32 cellular contexts compared by ENCODE assay signal in the genomic region with DNA sequence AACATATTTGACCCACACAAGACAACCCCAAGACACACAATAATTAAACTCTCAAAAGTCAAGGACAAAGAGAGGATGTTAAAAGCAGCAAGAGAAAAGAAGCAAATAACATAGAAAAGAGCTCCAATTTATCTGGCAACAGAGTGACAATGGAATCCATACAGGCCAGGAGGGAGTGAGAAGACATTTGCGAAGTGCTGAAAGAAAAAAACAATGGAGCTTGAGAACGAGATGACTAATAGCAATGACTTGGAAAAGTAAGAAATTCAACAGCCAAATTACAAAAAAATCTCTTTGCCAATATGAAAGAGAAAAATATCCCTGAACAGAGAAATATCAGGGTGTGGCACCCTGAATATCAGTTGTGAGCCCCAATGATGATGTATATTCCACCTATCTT.
"Had no signal": no experiment of that assay in that cellular context is flagged by ENCODE, and none has a peak within 500 bp of the region (broad histone marks: within the 10 kb centered on the region; RNA-seq: fewer than 3 reads in every experiment).

No MANE protein-coding gene starts in this region.

- H3K4me1 Mint-ChIP-seq: immature natural killer cell; memory B cell; naive B cell; stimulated activated effector memory CD8-positive, alpha-beta T cell treated with anti-CD3 and anti-CD28 coated beads, Interleukin-12 subunit alpha, Interleukin-12 subunit beta, amount 100 ng/mL, for 72 hours had no signal

- ATAC-seq: gastroesophageal sphincter; heart right ventricle; left ventricle myocardium superior; lower lobe of right lung; mucosa of descending colon; natural killer cell treated with Interleukin-12 subunit alpha and Interleukin-12 subunit beta and Interleukin-15 and Interleukin-18, amount 100 ng/mL, for 72 hours; stimulated activated effector memory CD8-positive, alpha-beta T cell treated with anti-CD3 and anti-CD28 coated beads, Interleukin-12 subunit alpha, Interleukin-12 subunit beta, amount 100 ng/mL, for 72 hours had no signal

- H3K27ac ChIP-seq: coronary artery, esophagus muscularis mucosa, gastroesophageal sphincter, heart right ventricle, lower lobe of right lung, prostate gland, right atrium auricular region, sigmoid colon, stomach, thyroid gland, vagina had no signal

- H3K9me3 Mint-ChIP-seq: memory B cell; stimulated activated effector memory CD8-positive, alpha-beta T cell treated with anti-CD3 and anti-CD28 coated beads, Interleukin-12 subunit alpha, Interleukin-12 subunit beta, amount 100 ng/mL, for 72 hours had no signal

- DNase-seq: dermis blood vessel endothelial cell; effector memory CD4-positive, alpha-beta T cell; foreskin fibroblast; glutamatergic neuron; heart right ventricle; hippocampal formation; immature natural killer cell; islet precursor cell; kidney glomerular epithelial cell; left ventricle myocardium superior; lower lobe of right lung; mucosa of descending colon; naive B cell; nucleus accumbens; sigmoid colon; stimulated activated CD4-positive, alpha-beta T cell treated with anti-CD3 and anti-CD28 coated beads, Interleukin-2, amount 100 ng/mL, for 24 hours; stimulated activated CD4-positive, alpha-beta T cell treated with anti-CD3 and anti-CD28 coated beads, Interleukin-4, amount 100 ng/mL, for 24 hours; stimulated activated naive CD4-positive, alpha-beta T cell treated with Interleukin-2 at 50 U/mL for 16 hours; stomach; thyroid gland; trophoblast cell had no signal

- H3K36me3 ChIP-seq: esophagus muscularis mucosa, gastroesophageal sphincter, heart right ventricle, lower lobe of right lung, prostate gland, right atrium auricular region, sigmoid colon, stomach, thyroid gland, vagina had no signal

- H3K36me3 Mint-ChIP-seq: immature natural killer cell; memory B cell; mesothelial cell of epicardium; naive B cell; natural killer cell treated with Interleukin-12 subunit alpha and Interleukin-12 subunit beta and Interleukin-15 and Interleukin-18, amount 100 ng/mL, for 72 hours; stimulated activated effector memory CD8-positive, alpha-beta T cell treated with anti-CD3 and anti-CD28 coated beads, Interleukin-12 subunit alpha, Interleukin-12 subunit beta, amount 100 ng/mL, for 72 hours had no signal

- H3K4me1 ChIP-seq: lower lobe of right lung, prostate gland, right atrium auricular region, stomach, thyroid gland, vagina had no signal

- H3K4me3 Mint-ChIP-seq: immature natural killer cell; memory B cell; mesothelial cell of epicardium; naive B cell; natural killer cell treated with Interleukin-12 subunit alpha and Interleukin-12 subunit beta and Interleukin-15 and Interleukin-18, amount 100 ng/mL, for 72 hours; stimulated activated effector memory CD8-positive, alpha-beta T cell treated with anti-CD3 and anti-CD28 coated beads, Interleukin-12 subunit alpha, Interleukin-12 subunit beta, amount 100 ng/mL, for 72 hours had no signal

- H3K4me3 ChIP-seq: coronary artery, esophagus muscularis mucosa, gastroesophageal sphincter, heart right ventricle, lower lobe of right lung, mucosa of descending colon, prostate gland, right atrium auricular region, sigmoid colon, stomach, thyroid gland, vagina had no signal

- H3K27ac Mint-ChIP-seq: immature natural killer cell; memory B cell; mesothelial cell of epicardium; naive B cell; natural killer cell treated with Interleukin-12 subunit alpha and Interleukin-12 subunit beta and Interleukin-15 and Interleukin-18, amount 100 ng/mL, for 72 hours; stimulated activated effector memory CD8-positive, alpha-beta T cell treated with anti-CD3 and anti-CD28 coated beads, Interleukin-12 subunit alpha, Interleukin-12 subunit beta, amount 100 ng/mL, for 72 hours had no signal

- FAIRE-seq: endothelial cell of umbilical vein had no signal

- H3K9me3 ChIP-seq: esophagus muscularis mucosa, gastroesophageal sphincter, heart right ventricle, lower lobe of right lung, mucosa of descending colon, prostate gland, right atrium auricular region, sigmoid colon, stomach, thyroid gland, vagina had no signal

- H3K27me3 ChIP-seq: esophagus muscularis mucosa, gastroesophageal sphincter, heart right ventricle, right atrium auricular region, sigmoid colon, stomach, thyroid gland, vagina had no signal
